8 cellular contexts compared by ENCODE assay signal in genomic region chr2:209334188-209335017, GRCh38.
DNase-seq lines count a peak whose midpoint lies in the region; ATAC-seq and TF ChIP-seq lines count a peak whose summit lies in the region.

No MANE protein-coding gene starts in this region.

- ATAC-seq in GM21390 (IDR thresholded peaks at IDR 0.05; ENCODE audit: unreplicated experiment), result peak; percentile 78
- ATAC-seq in HG03565 (IDR thresholded peaks at IDR 0.05; ENCODE audit: unreplicated experiment), result peak; percentile 77

- H3K27ac ChIP-seq in prostate gland, result no peak overlapping the region

- no peak overlapping the region for H3K4me3 ChIP-seq in prostate gland

- no peak for TF ChIP-seq POLR2A in prostate gland (IDR thresholded peaks at IDR 0.05)

- no peaks in the 10 kb centered on the region for H3K36me3 ChIP-seq in prostate gland

- H3K27me3 ChIP-seq in prostate gland (replicated peaks; ENCODE audit: insufficient read depth), result no peaks in the 10 kb centered on the region

- intact Hi-C loops in prostate gland (cut with DNase I), result loop anchor here (5.0 to 10.0 kb wide), 2 partner anchors 88 to 940 kb away; partner anchors contain the start of gene MAP2

- WGBS in prostate gland, result 9% methylated on average over 7 of the region's 7 CpGs

- no peaks in the 10 kb centered on the region for H3K9me3 ChIP-seq in prostate gland

- H3K4me1 ChIP-seq in prostate gland (replicated peaks), result no peaks in the 10 kb centered on the region

- peak; percentile 57 to 77 (median 75) for TF ChIP-seq CTCF in prostate gland (IDR thresholded peaks at IDR 0.05)

- DNase-seq in ELF-1 (ENCODE audit: low read depth, low spot score), result peak; percentile 35
- peak; percentile 24 for DNase-seq in NCI-H524 treated with DMSO at 0.1 percent for 48 hours (lab: John Stamatoyannopoulos, UW)
- DNase-seq in activated T-cell treated with anti-CD3 and anti-CD28 coated beads for 48 hours (ENCODE audit: low read depth), result peak; percentile 26
- DNase-seq in globus pallidus (ENCODE audit: low spot score), result peak; percentile 44
- peak; percentile 40 for DNase-seq in prostate gland (ENCODE audit: low spot score)
- DNase-seq in activated effector memory CD4-positive, alpha-beta T cell treated with anti-CD3 and anti-CD28 coated beads, Interleukin-2, amount 50 U/mL, for 16 hours, result no peak
